ENCODE assay signal across 24 cellular contexts in genomic region chr22:36884314-36885158, GRCh38. TPM values are rescaled to one million over a fixed set of nuclear protein-coding genes. Genes with fewer than 3 reads are reported as not detected.
A peak's percentile ranks its signal among the peaks of the same experiment; 100 is the strongest.
DNase-seq lines count a peak whose midpoint lies in the region; ATAC-seq, FAIRE-seq and TF ChIP-seq lines count a peak whose summit lies in the region.
"Had no signal": no experiment of that assay in that cellular context is flagged by ENCODE, and none has a peak within 500 bp of the region (broad histone marks: within the 10 kb centered on the region; RNA-seq: fewer than 3 reads in every experiment).

No MANE protein-coding gene starts in this region.

- no peak for FAIRE-seq in bronchial epithelial cell (lab: Jason Lieb, UNC)
- FAIRE-seq: colon, G401.6, GM12878, RCC 7860 had no signal

- no peak overlapping the region for H3K4me3 Mint-ChIP-seq in HFFc6
- H3K4me3 Mint-ChIP-seq: naive B cell; T-helper 2 cell treated with Interferon-gamma antibody and Interleukin-4, amounts not matched to agents 5 μg/mL and 100 μg/mL, for 36 hours; type B pancreatic cell had no signal

- peaks cover 26% of the 10 kb centered on the region for H3K4me1 Mint-ChIP-seq in HFFc6 (ENCODE audit: low read depth)

- no peak for DNase-seq in activated CD4-positive, CD25-positive, alpha-beta regulatory T cell (lab: John Stamatoyannopoulos, UW)
- peak; percentile 10 for DNase-seq in HFFc6
- DNase-seq in bronchial epithelial cell (ENCODE audit: low read depth), result peak; percentile 42
- DNase-seq in omental fat pad (ENCODE audit: low spot score), result no peak
- DNase-seq in uterus, result no peak
- DNase-seq: 8988T; activated CD4-positive, alpha-beta T cell treated with anti-CD3 and anti-CD28 coated beads for 1 hour; activated naive CD4-positive, alpha-beta T cell treated with Interleukin-2 at 50 U/mL for 16 hours; mesenchymal stem cell; naive B cell; NCI-H2029; sigmoid colon; stimulated activated naive CD4-positive, alpha-beta T cell had no signal

- H3K4me1 ChIP-seq in uterus, result no peaks in the 10 kb centered on the region
- H3K4me1 ChIP-seq: sigmoid colon had no signal

- TF ChIP-seq POLR2A in uterus (IDR thresholded peaks at IDR 0.05), result no peak

- peak; percentile 72 to 75 for ATAC-seq in activated CD4-positive, CD25-positive, alpha-beta regulatory T cell treated with anti-CD3 and anti-CD28 coated beads, Interleukin-2, amount 50 U/mL, for 24 hours
- ATAC-seq in omental fat pad (ENCODE audit: low FRiP score) (peak; percentile 64), GM21423 (IDR thresholded peaks at IDR 0.05; ENCODE audit: unreplicated experiment) (no peak), GM21367 (IDR thresholded peaks at IDR 0.05; ENCODE audit: unreplicated experiment) (no peak)
- ATAC-seq: GM12878, HCT116 had no signal

- H3K4me3 ChIP-seq in bronchial epithelial cell (ENCODE audit: low read depth, low read length), result no peak overlapping the region
- H3K4me3 ChIP-seq in uterus, result no peak overlapping the region
- H3K4me3 ChIP-seq: GM12878, sigmoid colon, SK-N-MC had no signal

- intact Hi-C loops in uterus (cut with DNase I; ENCODE audit: low total_unique reads), result no loop called here

- H3K27ac Mint-ChIP-seq in HFFc6, result no peak overlapping the region
- H3K27ac Mint-ChIP-seq: naive B cell; T-helper 2 cell treated with Interferon-gamma antibody and Interleukin-4, amounts not matched to agents 5 μg/mL and 100 μg/mL, for 36 hours; type B pancreatic cell had no signal

- H3K36me3 ChIP-seq in bronchial epithelial cell (ENCODE audit: control insufficient read depth, insufficient read depth, low read length), result no peaks in the 10 kb centered on the region
- H3K36me3 ChIP-seq in uterus, result no peaks in the 10 kb centered on the region
- H3K36me3 ChIP-seq: sigmoid colon had no signal

- no peak for TF ChIP-seq CTCF in HFFc6 (IDR thresholded peaks at IDR 0.05)
- no peak for TF ChIP-seq CTCF in bronchial epithelial cell (IDR thresholded peaks at IDR 0.05; ENCODE audit: insufficient read depth, low read length, severe bottlenecking)
- no peak for TF ChIP-seq CTCF in omental fat pad (IDR thresholded peaks at IDR 0.05)
- TF ChIP-seq CTCF in uterus (IDR thresholded peaks at IDR 0.05), result no peak

- H3K9me3 ChIP-seq in uterus, result no peaks in the 10 kb centered on the region

- peaks cover 13% of the 10 kb centered on the region for H3K9me3 Mint-ChIP-seq in HFFc6

- H3K27me3 ChIP-seq in bronchial epithelial cell (ENCODE audit: control insufficient read depth, insufficient read depth, low read length) (no peaks in the 10 kb centered on the region), uterus (no peaks in the 10 kb centered on the region)
- H3K27me3 ChIP-seq: sigmoid colon had no signal

- H3K27me3 Mint-ChIP-seq in HFFc6 (ENCODE audit: insufficient read depth), result peaks cover 23% of the 10 kb centered on the region
- H3K27me3 Mint-ChIP-seq: type B pancreatic cell had no signal

- peaks cover 6% of the 10 kb centered on the region; the same call in 1 of the 2 replicates for H3K36me3 Mint-ChIP-seq in HFFc6 (ENCODE audit: low read depth)
- H3K36me3 Mint-ChIP-seq: type B pancreatic cell had no signal

- H3K27ac ChIP-seq in uterus, result no peak overlapping the region
- H3K27ac ChIP-seq: sigmoid colon, SK-N-MC had no signal

RNA-seq across cellular contexts. Expression of gene NCF4, which starts 23.7 kb away (rescaled TPM):
- total RNA-seq in HFFc6 (2021; fragmentation: NEBNext Ultra II Directional; extraction: Animal tissue kit (Norgen Biotek cat#: 25700)), result not detected
- not detected in 2 replicates for total RNA-seq in bronchial epithelial cell
- 10 to 100 TPM; 31.6 to 78.8 (median 41.6) TPM for total RNA-seq in omental fat pad
- total RNA-seq in uterus, result 10 to 100 TPM in 1 of 4 donors, 1 to 10 TPM in 3; 1.8 to 21.2 (median 6.3) TPM

RNA-seq across cellular contexts. Expression of gene CSF2RB, which starts 28.9 kb away (rescaled TPM):
- total RNA-seq in HFFc6 (2021; fragmentation: NEBNext Ultra II Directional; extraction: Animal tissue kit (Norgen Biotek cat#: 25700)), result 1 to 10 TPM in 5 of 6 experiments, under 1 TPM in 1; 0.76 to 3.2 (median 2.4) TPM
- total RNA-seq in bronchial epithelial cell (under 0.01 TPM in 1 of 2 replicates, not detected in the other), omental fat pad (10 to 100 TPM in 2 of 4 donors, 1 to 10 TPM in 2; 5.7 to 28.4 (median 17.0) TPM), uterus (1 to 10 TPM; 3.1 to 7.4 (median 3.5) TPM)

Comparison
In these comparisons a context has a peak if more than half of its experiments do, and no peak if none do; other contexts are left out.
1. ATAC-seq: peak in activated CD4-positive, CD25-positive, alpha-beta regulatory T cell treated with anti-CD3 and anti-CD28 coated beads, Interleukin-2, amount 50 U/mL, for 24 hours (2 of 2) and omental fat pad (single experiment); none in GM21423 (single experiment) and GM21367 (single experiment).
2. DNase-seq: peak in HFFc6 (single experiment) and bronchial epithelial cell (single experiment); none in activated CD4-positive, CD25-positive, alpha-beta regulatory T cell (0 of 4), omental fat pad (single experiment) and uterus (0 of 2).